In genomic region chr5:84831701-84832100, GRCh38 we compare ENCODE assay signal across 19 cellular contexts.
A peak's percentile ranks its signal among the peaks of the same experiment; 100 is the strongest.
DNase-seq lines count a peak whose midpoint lies in the region; ATAC-seq and TF ChIP-seq lines count a peak whose summit lies in the region.
"Had no signal": no experiment of that assay in that cellular context is flagged by ENCODE, and none has a peak within 500 bp of the region (broad histone marks: within the 10 kb centered on the region; RNA-seq: fewer than 3 reads in every experiment).

No MANE protein-coding gene starts in this region.

- in situ Hi-C loops in mammary epithelial cell (cut with MboI; ENCODE audit: low sequenced_read_pairs in 2 of 2), result no loop called here

- H3K4me1 ChIP-seq in mammary epithelial cell (ENCODE audit: insufficient read depth, low read length) (no peaks in the 10 kb centered on the region), foreskin keratinocyte (no peaks in the 10 kb centered on the region)
- no peaks in the 10 kb centered on the region for H3K4me1 ChIP-seq in effector memory CD4-positive, alpha-beta T cell (ENCODE audit: control insufficient read depth, insufficient read depth, low read length, poor library complexity, severe bottlenecking)
- H3K4me1 ChIP-seq: A549, Caco-2 had no signal

- H2AFZ ChIP-seq in mammary epithelial cell (ENCODE audit: low read depth, low read length), result no peak overlapping the region

- H3K4me1 Mint-ChIP-seq in MCF 10A (ENCODE audit: insufficient read depth, unreplicated experiment), result no peaks in the 10 kb centered on the region
- no peaks in the 10 kb centered on the region for H3K4me1 Mint-ChIP-seq in stimulated activated naive B cell treated with anti-CD40 and anti-IgM and Interleukin-4, amounts not matched to agents 10 μg/mL and 1 μg/mL and 100 μg/mL, for 72 hours
- H3K4me1 Mint-ChIP-seq: B cell had no signal

- TF ChIP-seq CTCF in mammary epithelial cell (conservative IDR thresholded peaks at IDR 0.05 in 1 of 2, IDR thresholded peaks at IDR 0.05 in 1 of 2; ENCODE audit: extremely low read depth in 1 of 2, insufficient read depth in 1 of 2, low read depth in 1 of 2, low read length in 2 of 2), result no peak
- no peak for TF ChIP-seq CTCF in MCF 10A (IDR thresholded peaks at IDR 0.05; ENCODE audit: unreplicated experiment)
- TF ChIP-seq CTCF in epithelial cell of esophagus (IDR thresholded peaks at IDR 0.05; ENCODE audit: insufficient read depth, low read depth, low read length, missing control alignments), result no peak
- TF ChIP-seq CTCF in foreskin keratinocyte (conservative IDR thresholded peaks at IDR 0.05), result no peak

- H3K36me3 ChIP-seq in mammary epithelial cell (ENCODE audit: insufficient read depth, low read length), result no peaks in the 10 kb centered on the region
- no peaks in the 10 kb centered on the region for H3K36me3 ChIP-seq in effector memory CD4-positive, alpha-beta T cell (ENCODE audit: control insufficient read depth, insufficient read depth, low read length)
- H3K36me3 ChIP-seq: BLaER1 treated with 17β-estradiol and CSF1 and Interleukin-3, amounts not matched to agents 10 nM and 100 nM had no signal

- BruUV-seq in mammary epithelial cell (replicated peaks; lab: Mats Ljungman, UMichigan), result no TSS peak
- no TSS peak for BruUV-seq in MCF 10A (replicated peaks; lab: Mats Ljungman, UMichigan)

- peak; percentile 42 for DNase-seq in mammary epithelial cell
- DNase-seq in MCF 10A (ENCODE audit: unreplicated experiment), result no peak
- peak; percentile 75 for DNase-seq in epithelial cell of esophagus (ENCODE audit: low read depth)
- DNase-seq in foreskin keratinocyte, result peak; percentile 4 to 19
- DNase-seq in stimulated activated naive B cell treated with anti-CD40 and anti-IgM and Interleukin-4, amounts not matched to agents 10 μg/mL and 1 μg/mL and 100 μg/mL, for 72 hours, result no peak
- DNase-seq in effector memory CD4-positive, alpha-beta T cell, result no peak
- no peak for DNase-seq in OCI-M1 (lab: John Stamatoyannopoulos, UW)
- DNase-seq: AML-193; Caco-2; Calu3; CD4-positive, alpha-beta T cell; CD8-positive, alpha-beta T cell; DMS79 treated with DMSO at 0.1 percent for 48 hours; GF-D8 had no signal

- H3K4me3 ChIP-seq in mammary epithelial cell (replicated peaks in 1 of 3; ENCODE audit: insufficient read depth in 1 of 3, low read depth in 2 of 3, low read length in 3 of 3) (no peak overlapping the region), epithelial cell of esophagus (ENCODE audit: low read length) (no peak overlapping the region)
- no peak overlapping the region for H3K4me3 ChIP-seq in effector memory CD4-positive, alpha-beta T cell (ENCODE audit: insufficient read depth, low read depth, low read length, poor library complexity, severe bottlenecking)
- H3K4me3 ChIP-seq: A549; BLaER1 treated with 17β-estradiol and CSF1 and Interleukin-3, amounts not matched to agents 10 nM and 100 nM had no signal

- intact Hi-C loops in mammary epithelial cell (cut with micrococcal nuclease), result no loop called here
- intact Hi-C loops in MCF 10A (cut with micrococcal nuclease), result no loop called here

- 91% methylated on average over 1 of the region's 1 CpG for WGBS in mammary epithelial cell (ENCODE audit: low coverage, missing lambda C conversion rate)

- no peaks in the 10 kb centered on the region for H4K20me1 ChIP-seq in mammary epithelial cell (ENCODE audit: insufficient read depth, low read length)
- H4K20me1 ChIP-seq: BLaER1 treated with 17β-estradiol and CSF1 and Interleukin-3, amounts not matched to agents 10 nM and 100 nM had no signal

- no peaks in the 10 kb centered on the region for H3K27me3 Mint-ChIP-seq in MCF 10A (ENCODE audit: insufficient read depth, unreplicated experiment)
- no peaks in the 10 kb centered on the region for H3K27me3 Mint-ChIP-seq in stimulated activated naive B cell treated with anti-CD40 and anti-IgM and Interleukin-4, amounts not matched to agents 10 μg/mL and 1 μg/mL and 100 μg/mL, for 72 hours
- H3K27me3 Mint-ChIP-seq: B cell; CD4-positive, alpha-beta T cell had no signal

- POLR2A ChIA-PET in MCF 10A (lab: Yijun Ruan, JAX), result no interaction called here

- no peak overlapping the region for H3K4me2 ChIP-seq in mammary epithelial cell (ENCODE audit: insufficient read depth, low read depth, low read length)
- H3K4me2 ChIP-seq: A549; BLaER1 treated with 17β-estradiol and CSF1 and Interleukin-3, amounts not matched to agents 10 nM and 100 nM had no signal

- peaks cover 4% of the 10 kb centered on the region for H3K9me3 ChIP-seq in mammary epithelial cell (replicated peaks; ENCODE audit: insufficient read depth, low read length)
- H3K9me3 ChIP-seq in effector memory CD4-positive, alpha-beta T cell (ENCODE audit: control insufficient read depth, low read length), result no peaks in the 10 kb centered on the region
- H3K9me3 ChIP-seq: A549, Caco-2 had no signal

- H3K9ac ChIP-seq in mammary epithelial cell (ENCODE audit: insufficient read depth, low read length), result no peak overlapping the region
- H3K9ac ChIP-seq: BLaER1 treated with 17β-estradiol and CSF1 and Interleukin-3, amounts not matched to agents 10 nM and 100 nM had no signal

- dilution Hi-C loops in mammary epithelial cell (cut with HindIII; ENCODE audit: low sequenced_read_pairs), result no loop called here

- H3K27me3 ChIP-seq in mammary epithelial cell (ENCODE audit: insufficient read depth, low read length) (no peaks in the 10 kb centered on the region), foreskin keratinocyte (no peaks in the 10 kb centered on the region)
- H3K27me3 ChIP-seq in effector memory CD4-positive, alpha-beta T cell (replicated peaks; ENCODE audit: control insufficient read depth, insufficient read depth, low read length, poor library complexity, severe bottlenecking), result no peaks in the 10 kb centered on the region
- H3K27me3 ChIP-seq: BLaER1 treated with 17β-estradiol and CSF1 and Interleukin-3, amounts not matched to agents 10 nM and 100 nM had no signal

- CTCF ChIA-PET in mammary epithelial cell (lab: Charles Lee; ENCODE audit: low non-redundant PET), result no interaction called here
- CTCF ChIA-PET in MCF 10A (lab: Yijun Ruan, JAX), result no interaction called here

- no peaks in the 10 kb centered on the region for H3K9me3 Mint-ChIP-seq in MCF 10A (ENCODE audit: unreplicated experiment)
- H3K9me3 Mint-ChIP-seq in stimulated activated naive B cell treated with anti-CD40 and anti-IgM and Interleukin-4, amounts not matched to agents 10 μg/mL and 1 μg/mL and 100 μg/mL, for 72 hours, result peaks cover 0 to 8% of the 10 kb centered on the region in 2 donors

- no peak overlapping the region for H3K27ac Mint-ChIP-seq in MCF 10A (ENCODE audit: low read depth, unreplicated experiment)
- H3K27ac Mint-ChIP-seq in stimulated activated naive B cell treated with anti-CD40 and anti-IgM and Interleukin-4, amounts not matched to agents 10 μg/mL and 1 μg/mL and 100 μg/mL, for 72 hours, result no peak overlapping the region
- H3K27ac Mint-ChIP-seq: B cell; CD4-positive, alpha-beta T cell; CD8-positive, alpha-beta T cell had no signal

- H3K79me2 ChIP-seq in mammary epithelial cell (ENCODE audit: insufficient read depth, low read length), result no peaks in the 10 kb centered on the region

- no peak overlapping the region for H3K4me3 Mint-ChIP-seq in MCF 10A (ENCODE audit: unreplicated experiment)
- no peak overlapping the region for H3K4me3 Mint-ChIP-seq in stimulated activated naive B cell treated with anti-CD40 and anti-IgM and Interleukin-4, amounts not matched to agents 10 μg/mL and 1 μg/mL and 100 μg/mL, for 72 hours
- H3K4me3 Mint-ChIP-seq: B cell; CD4-positive, alpha-beta T cell; CD8-positive, alpha-beta T cell had no signal

- H3K36me3 Mint-ChIP-seq in MCF 10A (ENCODE audit: insufficient read depth, unreplicated experiment), result no peaks in the 10 kb centered on the region
- no peaks in the 10 kb centered on the region for H3K36me3 Mint-ChIP-seq in stimulated activated naive B cell treated with anti-CD40 and anti-IgM and Interleukin-4, amounts not matched to agents 10 μg/mL and 1 μg/mL and 100 μg/mL, for 72 hours
- H3K36me3 Mint-ChIP-seq: CD8-positive, alpha-beta T cell had no signal

- ATAC-seq in foreskin keratinocyte, result no peak
- no peak for ATAC-seq in stimulated activated naive B cell treated with anti-CD40 and anti-IgM and Interleukin-4, amounts not matched to agents 10 μg/mL and 1 μg/mL and 100 μg/mL, for 72 hours (replicated peaks)
- ATAC-seq: A549; CD8-positive, alpha-beta T cell had no signal

- H3K27ac ChIP-seq in mammary epithelial cell (ENCODE audit: insufficient read depth, low read depth, low read length) (no peak overlapping the region), foreskin keratinocyte (no peak overlapping the region)
- no peak overlapping the region for H3K27ac ChIP-seq in effector memory CD4-positive, alpha-beta T cell (ENCODE audit: insufficient read depth, low read length, poor library complexity, severe bottlenecking)
- H3K27ac ChIP-seq: 22Rv1; A549; BLaER1 treated with 17β-estradiol and CSF1 and Interleukin-3, amounts not matched to agents 10 nM and 100 nM; C4-2B had no signal

Comparison
In these comparisons a context has a peak if more than half of its experiments do, and no peak if none do; other contexts are left out.
1. DNase-seq: peak in mammary epithelial cell (single experiment), epithelial cell of esophagus (single experiment) and foreskin keratinocyte (2 of 2); none in MCF 10A (single experiment), stimulated activated naive B cell treated with anti-CD40 and anti-IgM and Interleukin-4, amounts not matched to agents 10 μg/mL and 1 μg/mL and 100 μg/mL, for 72 hours (single experiment), effector memory CD4-positive, alpha-beta T cell (0 of 3) and OCI-M1 (single experiment).